In the genomic region with DNA sequence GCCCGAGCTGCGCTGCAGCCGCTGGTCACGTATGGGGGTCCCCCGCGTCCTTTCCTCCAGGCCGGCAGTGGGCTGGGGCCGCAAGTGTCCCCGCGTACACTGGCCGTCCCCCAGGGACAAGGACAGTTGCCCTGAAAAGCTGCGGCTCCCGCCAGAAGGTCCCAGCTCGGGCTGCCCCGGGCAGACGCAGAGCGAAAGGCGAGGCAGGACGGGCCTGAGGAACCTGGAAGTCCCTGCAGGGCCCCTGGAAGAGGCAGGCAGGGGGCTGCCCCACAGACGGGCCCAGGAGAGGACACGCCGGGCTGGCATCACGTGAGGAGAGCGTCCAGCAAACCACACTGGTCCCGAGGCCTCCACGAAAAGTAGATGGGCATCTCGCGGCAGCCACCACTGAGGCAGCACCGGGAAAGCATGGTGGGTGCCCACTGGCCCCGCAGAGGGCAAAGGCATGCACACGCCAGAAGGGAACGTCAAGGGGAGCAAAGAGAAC, we compare ENCODE assay signal across 10 cellular contexts. TPM values are rescaled to one million over a fixed set of nuclear protein-coding genes. Genes with fewer than 3 reads are reported as not detected.
DNase-seq lines count a peak whose midpoint lies in the region; ATAC-seq, FAIRE-seq and TF ChIP-seq lines count a peak whose summit lies in the region.
"Had no signal": no experiment of that assay in that cellular context is flagged by ENCODE, and none has a peak within 500 bp of the region (broad histone marks: within the 10 kb centered on the region; RNA-seq: fewer than 3 reads in every experiment).

No MANE protein-coding gene starts in this region.

- TF ChIP-seq POLR2A in K562 (conservative IDR thresholded peaks at IDR 0.05), result no peak

- TF ChIP-seq RAD21 in K562 (CRISPR knock-in tag; conservative IDR thresholded peaks at IDR 0.05 in 1 of 2, IDR thresholded peaks at IDR 0.05 in 1 of 2), result no peak

- no peak overlapping the region for H3K27ac Mint-ChIP-seq in activated CD4-positive, alpha-beta memory T cell treated with anti-CD3 and anti-CD28 coated beads for 36 hours
- no peak overlapping the region for H3K27ac Mint-ChIP-seq in activated CD4-positive, alpha-beta memory T cell treated with anti-CD3 and anti-CD28 coated beads, Interleukin-2, amount 10 ng/mL, durations not matched to agents 7 days and 5 days
- H3K27ac Mint-ChIP-seq: stimulated activated memory B cell treated with anti-CD40 and anti-IgM and Interleukin-4, amounts not matched to agents 10 μg/mL and 1 μg/mL and 100 μg/mL, for 72 hours had no signal

- H3K4me3 Mint-ChIP-seq in activated CD4-positive, alpha-beta memory T cell treated with anti-CD3 and anti-CD28 coated beads for 36 hours, result no peak overlapping the region
- no peak overlapping the region for H3K4me3 Mint-ChIP-seq in activated CD4-positive, alpha-beta memory T cell treated with anti-CD3 and anti-CD28 coated beads, Interleukin-2, amount 10 ng/mL, durations not matched to agents 7 days and 5 days
- H3K4me3 Mint-ChIP-seq: stimulated activated memory B cell treated with anti-CD40 and anti-IgM and Interleukin-4, amounts not matched to agents 10 μg/mL and 1 μg/mL and 100 μg/mL, for 72 hours had no signal

- H4K20me1 ChIP-seq in K562 (replicated peaks; ENCODE audit: control insufficient read depth, insufficient read depth, low read length), result peaks cover 46% of the 10 kb centered on the region

- in situ Hi-C loops in K562 (cut with MboI), result no loop called here

- H3K4me1 ChIP-seq in K562 (replicated peaks in 1 of 2; ENCODE audit: control insufficient read depth in 2 of 2, insufficient read depth in 2 of 2, low read length in 2 of 2) (peaks cover 0 to 49% of the 10 kb centered on the region in 2 experiments; a peak in 3 of 5 replicates), lower lobe of right lung (peaks cover 38% of the 10 kb centered on the region), thoracic aorta (ENCODE audit: control insufficient read depth in 1 of 2, low read depth in 2 of 2) (peaks cover 5 to 6% of the 10 kb centered on the region in 2 donors), small intestine (ENCODE audit: control insufficient read depth in 2 of 2, insufficient read depth in 1 of 2, low read depth in 1 of 2, low read length in 1 of 2) (no peaks in the 10 kb centered on the region)

- WGBS in K562 (ENCODE audit: insufficient coverage, low coverage, missing lambda C conversion rate), result 21% methylated on average over 30 of the region's 32 CpGs
- 34 to 55% (median 45%) methylated on average over 32 of the region's 32 CpGs for WGBS in small intestine, 3 donors

- peak; percentile 1 for DNase-seq in activated CD4-positive, alpha-beta memory T cell treated with anti-CD3 and anti-CD28 coated beads for 36 hours
- DNase-seq in activated CD4-positive, alpha-beta memory T cell treated with anti-CD3 and anti-CD28 coated beads, Interleukin-2, amount 10 ng/mL, durations not matched to agents 7 days and 5 days, result no peak
- DNase-seq in K562 (ENCODE audit: extremely low read depth in 1 of 4, low spot score in 3 of 4) (no peak), lower lobe of right lung (no peak), thoracic aorta (ENCODE audit: low spot score) (no peak), small intestine (no peak)

- H3K9me1 ChIP-seq in K562 (ENCODE audit: control insufficient read depth, insufficient read depth, low read length), result no peaks in the 10 kb centered on the region

- TF ChIP-seq EP300 in K562 (IDR thresholded peaks at IDR 0.05; ENCODE audit: low read length), result no peak

- no peak for FAIRE-seq in K562 (lab: Jason Lieb, UNC)
- no peak for FAIRE-seq in small intestine (lab: Jason Lieb, UNC)

- H3K79me2 ChIP-seq in K562 (ENCODE audit: control insufficient read depth, insufficient read depth, low read length), result no peaks in the 10 kb centered on the region

- H3K4me3 ChIP-seq in K562 (no peak overlapping the region), lower lobe of right lung (peak overlapping the region; percentile 58), thoracic aorta (peak overlapping the region; percentile 73), small intestine (ENCODE audit: low read depth in 1 of 2, low read length in 2 of 2) (peak overlapping the region in 1 of 2 donors; percentile 46)

- H2AFZ ChIP-seq in K562 (ENCODE audit: low read depth, low read length), result no peak overlapping the region

- no peaks in the 10 kb centered on the region for H3K36me3 ChIP-seq in K562 (ENCODE audit: control insufficient read depth, insufficient read depth, low read length)
- no peaks in the 10 kb centered on the region for H3K36me3 ChIP-seq in lower lobe of right lung
- no peaks in the 10 kb centered on the region for H3K36me3 ChIP-seq in thoracic aorta
- H3K36me3 ChIP-seq in small intestine (ENCODE audit: control insufficient read depth in 2 of 2, insufficient read depth in 2 of 2, low read length in 2 of 2), result no peaks in the 10 kb centered on the region

- BruUV-seq in K562 (replicated peaks; lab: Mats Ljungman, UMichigan), result no TSS peak

- H3K9me3 Mint-ChIP-seq in activated CD4-positive, alpha-beta memory T cell treated with anti-CD3 and anti-CD28 coated beads for 36 hours, result no peaks in the 10 kb centered on the region
- H3K9me3 Mint-ChIP-seq in activated CD4-positive, alpha-beta memory T cell treated with anti-CD3 and anti-CD28 coated beads, Interleukin-2, amount 10 ng/mL, durations not matched to agents 7 days and 5 days, result no peaks in the 10 kb centered on the region
- H3K9me3 Mint-ChIP-seq: stimulated activated memory B cell treated with anti-CD40 and anti-IgM and Interleukin-4, amounts not matched to agents 10 μg/mL and 1 μg/mL and 100 μg/mL, for 72 hours had no signal

- H3K9me3 ChIP-seq in K562 (replicated peaks; ENCODE audit: control insufficient read depth, insufficient read depth, low read depth, low read length) (no peaks in the 10 kb centered on the region), lower lobe of right lung (no peaks in the 10 kb centered on the region), thoracic aorta (no peaks in the 10 kb centered on the region), small intestine (ENCODE audit: control insufficient read depth, low read depth) (no peaks in the 10 kb centered on the region)

- peaks cover 27% of the 10 kb centered on the region for H3K4me1 Mint-ChIP-seq in activated CD4-positive, alpha-beta memory T cell treated with anti-CD3 and anti-CD28 coated beads for 36 hours (ENCODE audit: low read depth)
- peaks cover 37% of the 10 kb centered on the region for H3K4me1 Mint-ChIP-seq in activated CD4-positive, alpha-beta memory T cell treated with anti-CD3 and anti-CD28 coated beads, Interleukin-2, amount 10 ng/mL, durations not matched to agents 7 days and 5 days

- no peak for ATAC-seq in K562
- ATAC-seq in lower lobe of right lung, result no peak
- no peak for ATAC-seq in thoracic aorta (ENCODE audit: insufficient number of reproducible peaks, low FRiP score, low read depth)
- no peak for ATAC-seq in GM21576 (IDR thresholded peaks at IDR 0.05; ENCODE audit: unreplicated experiment)
- ATAC-seq in HG03432 (IDR thresholded peaks at IDR 0.05; ENCODE audit: unreplicated experiment), result no peak

- POLR2A ChIA-PET in activated CD4-positive, alpha-beta memory T cell treated with anti-CD3 and anti-CD28 coated beads for 36 hours (lab: Charles Lee), result no interaction called here
- POLR2A ChIA-PET in activated CD4-positive, alpha-beta memory T cell treated with anti-CD3 and anti-CD28 coated beads, Interleukin-2, amount 10 ng/mL, durations not matched to agents 7 days and 5 days (lab: Charles Lee), result interaction anchor here (1.0 to 1.4 kb wide), 2 partner anchors 48 to 113 kb away, joined by 3 to 4 read pairs; a partner anchor contains a TSS
- POLR2A ChIA-PET in K562 (lab: Yijun Ruan, JAX), result interaction anchor here (0.6 kb wide), 2 partner anchors 11 to 287 kb away, joined by 3 to 4 read pairs; no protein-coding TSS in a partner anchor

- no peaks in the 10 kb centered on the region for H3K36me3 Mint-ChIP-seq in activated CD4-positive, alpha-beta memory T cell treated with anti-CD3 and anti-CD28 coated beads for 36 hours
- no peaks in the 10 kb centered on the region for H3K36me3 Mint-ChIP-seq in activated CD4-positive, alpha-beta memory T cell treated with anti-CD3 and anti-CD28 coated beads, Interleukin-2, amount 10 ng/mL, durations not matched to agents 7 days and 5 days (ENCODE audit: low read depth)
- H3K36me3 Mint-ChIP-seq: stimulated activated memory B cell treated with anti-CD40 and anti-IgM and Interleukin-4, amounts not matched to agents 10 μg/mL and 1 μg/mL and 100 μg/mL, for 72 hours had no signal

- no peak overlapping the region for H3K4me2 ChIP-seq in K562 (ENCODE audit: insufficient read depth, low read length)

- CTCF ChIA-PET in activated CD4-positive, alpha-beta memory T cell treated with anti-CD3 and anti-CD28 coated beads for 36 hours (lab: Charles Lee), result interaction anchor here (1.5 kb wide), 1 partner anchor 15 kb away, joined by 3 read pairs; no protein-coding TSS in a partner anchor
- CTCF ChIA-PET in activated CD4-positive, alpha-beta memory T cell treated with anti-CD3 and anti-CD28 coated beads, Interleukin-2, amount 10 ng/mL, durations not matched to agents 7 days and 5 days (lab: Charles Lee), result interaction anchor here (0.9 to 1.5 kb wide), 4 partner anchors 11 to 82 kb away, joined by 3 to 6 read pairs (median 4); no protein-coding TSS in a partner anchor
- CTCF ChIA-PET in K562 (lab: Yijun Ruan, JAX; ENCODE audit: low intra/inter-chr PET ratio), result no interaction called here

- no peak overlapping the region for H3K27ac ChIP-seq in K562 (ENCODE audit: extremely low read depth, low read depth, low read length)
- H3K27ac ChIP-seq in lower lobe of right lung, result peak overlapping the region; percentile 67
- H3K27ac ChIP-seq in thoracic aorta, result no peak overlapping the region
- peak overlapping the region in 1 of 2 donors; percentile 77 for H3K27ac ChIP-seq in small intestine (ENCODE audit: low read depth in 1 of 2, low read length in 1 of 2)

- intact Hi-C loops in activated CD4-positive, alpha-beta memory T cell treated with anti-CD3 and anti-CD28 coated beads for 36 hours (cut with micrococcal nuclease), result no loop called here
- intact Hi-C loops in K562 (cut with micrococcal nuclease), result no loop called here
- intact Hi-C loops in lower lobe of right lung (cut with DNase I), result no loop called here

- H3K27me3 Mint-ChIP-seq in activated CD4-positive, alpha-beta memory T cell treated with anti-CD3 and anti-CD28 coated beads for 36 hours, result peaks cover 44% of the 10 kb centered on the region
- H3K27me3 Mint-ChIP-seq in activated CD4-positive, alpha-beta memory T cell treated with anti-CD3 and anti-CD28 coated beads, Interleukin-2, amount 10 ng/mL, durations not matched to agents 7 days and 5 days, result peaks cover 49% of the 10 kb centered on the region

- H3K9ac ChIP-seq in K562 (ENCODE audit: insufficient read depth in 1 of 2, low read depth in 2 of 2, low read length in 2 of 2), result no peak overlapping the region

- TF ChIP-seq CTCF in K562 (IDR thresholded peaks at IDR 0.05 in 2 of 3, conservative IDR thresholded peaks at IDR 0.05 in 1 of 3; ENCODE audit: insufficient read depth in 2 of 3, low read depth in 1 of 3, low read length in 3 of 3) (no peak), lower lobe of right lung (IDR thresholded peaks at IDR 0.05) (no peak), thoracic aorta (IDR thresholded peaks at IDR 0.05) (no peak)

- H3K27me3 ChIP-seq in K562 (ENCODE audit: control insufficient read depth in 2 of 2, insufficient read depth in 2 of 2, low read length in 2 of 2), result peaks cover 42 to 80% of the 10 kb centered on the region in 2 experiments
- peaks cover 43% of the 10 kb centered on the region for H3K27me3 ChIP-seq in lower lobe of right lung (ENCODE audit: low read depth)
- peaks cover 6% of the 10 kb centered on the region for H3K27me3 ChIP-seq in thoracic aorta (replicated peaks; ENCODE audit: insufficient read depth)
- H3K27me3 ChIP-seq in small intestine (ENCODE audit: control insufficient read depth in 2 of 2, insufficient read depth in 2 of 2, low read length in 2 of 2), result peaks cover 12 to 17% of the 10 kb centered on the region in 2 donors

RNA-seq across cellular contexts. Expression of a gene that starts 3.2 kb away (rescaled TPM):
- total RNA-seq in activated CD4-positive, alpha-beta memory T cell treated with anti-CD3 and anti-CD28 coated beads for 36 hours, result 1 to 10 TPM in 1 of 2 experiments, under 1 TPM in 1; 0.41 to 1.1 TPM
- total RNA-seq in activated CD4-positive, alpha-beta memory T cell treated with anti-CD3 and anti-CD28 coated beads, Interleukin-2, amount 10 ng/mL, durations not matched to agents 7 days and 5 days, result 1 to 10 TPM; 3.6 to 3.7 TPM
- 0.55 and 2.0 TPM in 2 replicates for total RNA-seq in K562 (2011; cell fraction: chromatin; rRNA removed; ENCODE audit: low replicate concordance)
- total RNA-seq in K562 (2011; cell fraction: nucleolus; rRNA removed), result 0.67 and 1.7 TPM in 2 replicates
- 0.37 TPM in 1 of 2 replicates, not detected in the other for total RNA-seq in K562 (2011; cell fraction: nucleoplasm; rRNA removed)
- total RNA-seq in K562 (2014; rRNA removed) (0.12 and 0.64 TPM in 2 replicates), K562 (2014; rRNA removed; fragmentation: Illumina TruSeq; extraction: Trizol) (not detected in 2 replicates), K562 (2015; rRNA removed; fragmentation: Illumina TruSeq; extraction: Trizol) (not detected in 2 replicates), K562 (2021) (0.35 and 0.38 TPM in 2 replicates), lower lobe of right lung (24.1 TPM), thoracic aorta (1 to 10 TPM; 1.4 to 1.5 TPM)
- polyA plus RNA-seq in K562 (2011; rRNA removed) (0.20 and 0.65 TPM in 2 replicates), K562 (2014; fragmentation: Illumina TruSeq; extraction: Trizol) (not detected in 2 replicates), K562 (2014; fragmentation: Nextera tagmentation; extraction: Ambion mirVana) (not detected), K562 (2014; rRNA removed) (0.09 TPM in 1 of 2 replicates, not detected in the other), small intestine (1 to 10 TPM in 1 of 3 donors, under 1 TPM in 2; 0.22 to 3.7 (median 0.81) TPM)
- polyA plus RNA-seq in K562 (2011; cell fraction: cytosol; rRNA removed), result 0.29 TPM in 1 of 2 replicates, not detected in the other
- polyA plus RNA-seq in K562 (2011; cell fraction: nucleus; rRNA removed), result 3.0 and 5.0 TPM in 2 replicates
- 0.16 and 0.98 TPM in 2 replicates for polyA plus RNA-seq in K562 (2012)
- not detected in 2 replicates for polyA minus RNA-seq in K562 (2011; rRNA and poly(A)+ RNA removed)
- polyA minus RNA-seq in K562 (2011; cell fraction: cytosol; rRNA and poly(A)+ RNA removed), result 1.3 TPM in 1 of 2 replicates, not detected in the other
- 1.00 and 1.3 TPM in 2 replicates for polyA minus RNA-seq in K562 (2011; cell fraction: nucleus; rRNA and poly(A)+ RNA removed)
- polyA plus RNA-seq: AG04450 had no signal
